Comparison of ENCODE assay signal across 1 cellular context in genomic region chr5:96637191-96637590, GRCh38.
TF ChIP-seq lines count a peak whose summit lies in the region.

No MANE protein-coding gene starts in this region.

TF ChIP-seq in Ishikawa, 13 proteins besides CTCF, POLR2A, EP300 and RAD21 (continued from another document):
- peak; percentile 39; the same call in 1 of the 2 replicates for TF ChIP-seq NFIC (IDR thresholded peaks at IDR 0.05)
- peak; percentile 96 for TF ChIP-seq TEAD4 (IDR thresholded peaks at IDR 0.05)
- no peak for TF ChIP-seq ZBTB7A (IDR thresholded peaks at IDR 0.05; ENCODE audit: low read depth)
